8 cellular contexts compared by ENCODE assay signal in the genomic region with DNA sequence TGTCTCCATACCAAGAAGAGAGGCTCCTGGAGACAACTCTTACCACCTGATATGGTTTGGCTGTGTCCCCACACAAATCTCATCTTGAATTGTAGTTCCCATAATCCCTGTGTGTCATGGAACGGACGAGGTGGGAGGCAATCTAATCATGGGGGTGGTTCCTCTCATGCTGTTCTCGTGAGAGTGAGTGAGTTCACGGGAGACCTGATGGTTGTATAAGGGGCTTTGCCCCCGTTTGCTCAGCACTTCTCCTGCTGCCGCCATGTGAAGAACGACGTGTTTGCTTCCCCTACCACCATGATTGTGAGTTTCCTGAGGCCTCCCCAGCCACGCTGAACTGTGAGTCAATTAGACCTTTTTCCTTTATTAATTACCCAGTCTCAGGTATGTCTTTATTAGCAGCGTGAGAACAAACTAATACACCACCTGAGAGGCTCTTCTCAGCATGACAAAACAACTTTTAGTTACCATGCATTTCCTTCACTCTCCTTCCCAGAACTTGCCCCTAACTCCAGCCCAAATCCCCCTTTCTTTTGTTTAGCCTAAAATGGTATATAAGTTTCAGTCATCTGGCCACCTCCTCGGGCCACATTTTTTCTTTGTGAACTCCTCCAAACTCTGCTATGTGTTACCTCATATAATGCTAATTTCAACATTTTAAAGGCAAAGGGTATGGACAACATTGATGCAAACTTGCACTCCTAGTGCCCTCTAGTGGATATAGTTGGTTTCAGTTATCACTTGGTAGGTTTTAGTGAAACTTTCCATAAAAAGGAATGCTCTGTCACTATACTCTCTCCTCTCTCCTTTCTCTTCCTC. TPM values are rescaled to one million over a fixed set of nuclear protein-coding genes. Genes with fewer than 3 reads are reported as not detected.
DNase-seq lines count a peak whose midpoint lies in the region; ATAC-seq and TF ChIP-seq lines count a peak whose summit lies in the region.

No MANE protein-coding gene starts in this region.

- no peaks in the 10 kb centered on the region for H4K20me1 ChIP-seq in OCI-LY3 (ENCODE audit: insufficient read depth, low read length)

- H3K23ac ChIP-seq in mesendoderm (ENCODE audit: low read length) = no peak overlapping the region

- H3K27ac ChIP-seq in HUES6 (ENCODE audit: low read depth, low read length) = peak overlapping the region; percentile 38; the same call in 1 of the 2 replicates
- H3K27ac ChIP-seq in OCI-LY3 (ENCODE audit: low read length) = no peak overlapping the region
- H3K27ac ChIP-seq in mesendoderm (ENCODE audit: low read depth, low read length) = peak overlapping the region; percentile 68

- H4K8ac ChIP-seq in mesendoderm (ENCODE audit: low read depth, low read length) = peak overlapping the region; percentile 81

- peak overlapping the region; percentile 94 for H3K4ac ChIP-seq in mesendoderm (ENCODE audit: low read depth, low read length)

- H3K4me3 ChIP-seq in HUES6 (ENCODE audit: low read depth, low read length) (no peak overlapping the region), OCI-LY3 (ENCODE audit: low read length) (no peak overlapping the region), mesendoderm (ENCODE audit: low read length) (no peak overlapping the region)

- H4K5ac ChIP-seq in mesendoderm (ENCODE audit: low read length) = no peak overlapping the region

- H2AFZ ChIP-seq in OCI-LY3 (ENCODE audit: low read depth, low read length) = peak overlapping the region; percentile 67

- H2BK5ac ChIP-seq in mesendoderm (ENCODE audit: low read length) = peak overlapping the region; percentile 1

- no CpG with 5 or more reads among the region's 11 CpGs for WGBS in mesendoderm (ENCODE audit: extremely low coverage, insufficient coverage, low lambda C conversion rate)

- peak; percentile 73 for ATAC-seq in GM19438 (IDR thresholded peaks at IDR 0.05; ENCODE audit: low read depth, unreplicated experiment)

- intact Hi-C loops in posterior cingulate gyrus (cut with DNase I) = loop anchor here (5.0 kb wide), 2 partner anchors 77 to 262 kb away; no protein-coding TSS in a partner anchor

- H3K4me1 ChIP-seq in HUES6 (ENCODE audit: control insufficient read depth, insufficient read depth, low read length) (peaks cover 19% of the 10 kb centered on the region), OCI-LY3 (ENCODE audit: low read length) (peaks cover 13% of the 10 kb centered on the region), mesendoderm (ENCODE audit: control insufficient read depth, low read depth, low read length) (peaks cover 2% of the 10 kb centered on the region)

- no peaks in the 10 kb centered on the region for H3K36me3 ChIP-seq in HUES6 (ENCODE audit: control insufficient read depth, insufficient read depth, low read length)
- H3K36me3 ChIP-seq in OCI-LY3 (replicated peaks; ENCODE audit: low read depth, low read length) = no peaks in the 10 kb centered on the region
- no peaks in the 10 kb centered on the region for H3K36me3 ChIP-seq in mesendoderm (ENCODE audit: control insufficient read depth, insufficient read depth, low read length)

- H2BK15ac ChIP-seq in mesendoderm (replicated peaks; ENCODE audit: low read depth) = no peak overlapping the region

- peak overlapping the region; percentile 85 for H2BK120ac ChIP-seq in mesendoderm (ENCODE audit: low read depth, low read length)

- H3K79me2 ChIP-seq in OCI-LY3 (ENCODE audit: low read length) (no peaks in the 10 kb centered on the region), mesendoderm (ENCODE audit: control insufficient read depth, insufficient read depth, low read length) (no peaks in the 10 kb centered on the region)

- H2AK5ac ChIP-seq in mesendoderm (ENCODE audit: low read length) = no peak overlapping the region

- H3K27me3 ChIP-seq in HUES6 (ENCODE audit: control insufficient read depth, insufficient read depth, low read length) (no peaks in the 10 kb centered on the region), OCI-LY3 (ENCODE audit: low read depth, low read length) (no peaks in the 10 kb centered on the region), mesendoderm (ENCODE audit: insufficient read depth, low read length, poor library complexity) (no peaks in the 10 kb centered on the region)

- peak overlapping the region; percentile 3 for H3K56ac ChIP-seq in mesendoderm (ENCODE audit: low read length)

- H3K4me2 ChIP-seq in OCI-LY3 (ENCODE audit: low read length) = peak overlapping the region; percentile 41
- no peak overlapping the region for H3K4me2 ChIP-seq in mesendoderm (ENCODE audit: low read length)

- peak; percentile 48 for DNase-seq in EH (ENCODE audit: low read depth)
- DNase-seq in dermis microvascular lymphatic vessel endothelial cell (ENCODE audit: low read depth in 2 of 2) = peak; percentile 40 to 48
- peak; percentile 90 for DNase-seq in mesendoderm
- DNase-seq in posterior cingulate gyrus = no peak
- no peak for DNase-seq in activated CD8-positive, alpha-beta memory T cell treated with anti-CD3 and anti-CD28 coated beads for 24 hours

- no peaks in the 10 kb centered on the region for H3K79me1 ChIP-seq in mesendoderm (ENCODE audit: low read length)

- H3K9ac ChIP-seq in HUES6 (ENCODE audit: low read length) (peak overlapping the region; percentile 57), OCI-LY3 (ENCODE audit: low read length) (no peak overlapping the region), mesendoderm (ENCODE audit: low read length) (no peak overlapping the region)

- TF ChIP-seq CTCF in OCI-LY3 (IDR thresholded peaks at IDR 0.05; ENCODE audit: low read depth, low read length) = peak; percentile 92

- peak overlapping the region; percentile 98 for H3K18ac ChIP-seq in mesendoderm (ENCODE audit: low read length)

- H3K9me3 ChIP-seq in HUES6 (ENCODE audit: control insufficient read depth, insufficient read depth, low read depth, low read length) (peaks cover 7% of the 10 kb centered on the region; the same call in 1 of the 2 replicates), OCI-LY3 (ENCODE audit: insufficient read depth, low read length) (no peaks in the 10 kb centered on the region)

RNA-seq across cellular contexts. Expression of a gene that starts 58.6 kb away (rescaled TPM):
- not detected in 2 replicates for total RNA-seq in dermis microvascular lymphatic vessel endothelial cell
- 0.08 TPM for polyA plus RNA-seq in mesendoderm (2013, experiment 1 of 2)
- polyA plus RNA-seq in mesendoderm (2013, experiment 2 of 2) = 0.14 TPM

Comparison
In these comparisons a context has a peak if more than half of its experiments do, and no peak if none do; other contexts are left out.
1. DNase-seq: peak in EH (single experiment), dermis microvascular lymphatic vessel endothelial cell (2 of 2) and mesendoderm (single experiment); none in posterior cingulate gyrus (0 of 10) and activated CD8-positive, alpha-beta memory T cell treated with anti-CD3 and anti-CD28 coated beads for 24 hours (single experiment).